18 cellular contexts compared by ENCODE assay signal in the genomic region with DNA sequence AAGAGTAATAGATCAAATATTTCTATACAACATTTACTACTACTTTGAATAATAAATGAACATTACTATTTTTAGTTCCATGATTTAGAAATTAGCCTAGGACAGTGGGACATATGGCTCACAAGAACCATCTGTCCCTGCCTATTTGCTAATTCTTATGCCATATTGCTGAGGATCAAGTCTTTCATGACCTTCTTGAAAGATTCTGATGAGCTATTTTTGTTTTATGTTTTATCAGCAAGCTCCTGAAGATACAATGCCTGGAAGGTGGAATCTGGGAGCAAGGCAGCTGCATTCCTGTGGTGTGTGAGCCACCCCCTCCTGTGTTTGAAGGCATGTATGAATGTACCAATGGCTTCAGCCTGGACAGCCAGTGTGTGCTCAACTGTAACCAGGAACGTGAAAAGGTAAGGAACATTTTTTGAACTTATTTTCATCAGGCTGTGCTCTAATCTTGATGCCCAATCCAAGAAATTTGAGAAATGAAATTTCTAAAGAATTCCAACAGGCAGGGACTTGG.
DNase-seq lines count a peak whose midpoint lies in the region; ATAC-seq and TF ChIP-seq lines count a peak whose summit lies in the region.
"Had no signal": no experiment of that assay in that cellular context is flagged by ENCODE, and none has a peak within 500 bp of the region (broad histone marks: within the 10 kb centered on the region; RNA-seq: fewer than 3 reads in every experiment).

No MANE protein-coding gene starts in this region.

- in situ Hi-C loops in G401 (cut with HindIII; ENCODE audit: low sequenced_read_pairs) = no loop called here

- H3K9me3 ChIP-seq in tibial artery = no peaks in the 10 kb centered on the region
- H3K9me3 ChIP-seq: BLaER1, heart left ventricle had no signal

- no peaks in the 10 kb centered on the region for H3K27me3 ChIP-seq in tibial artery
- H3K27me3 ChIP-seq: BLaER1, brain microvascular endothelial cell, heart left ventricle had no signal

- H3K4me3 ChIP-seq in choroid plexus epithelial cell (ENCODE audit: low read depth, low read length) (no peak overlapping the region), tibial artery (no peak overlapping the region)
- H3K4me3 ChIP-seq: BLaER1, heart left ventricle had no signal

- no peaks in the 10 kb centered on the region for H3K27me3 Mint-ChIP-seq in stimulated activated naive B cell treated with anti-CD40 and anti-IgM and Interleukin-4, amounts not matched to agents 10 μg/mL and 1 μg/mL and 100 μg/mL, for 72 hours
- H3K27me3 Mint-ChIP-seq: activated CD4-positive, alpha-beta memory T cell treated with anti-CD3 and anti-CD28 coated beads for 36 hours; activated T-cell treated with anti-CD3 and anti-CD28 coated beads, Interleukin-2, amount 50 U/mL, for 24 hours had no signal

- no peak overlapping the region for H3K27ac Mint-ChIP-seq in stimulated activated naive B cell treated with anti-CD40 and anti-IgM and Interleukin-4, amounts not matched to agents 10 μg/mL and 1 μg/mL and 100 μg/mL, for 72 hours
- H3K27ac Mint-ChIP-seq: activated CD4-positive, alpha-beta memory T cell treated with anti-CD3 and anti-CD28 coated beads for 36 hours; activated T-cell treated with anti-CD3 and anti-CD28 coated beads, Interleukin-2, amount 50 U/mL, for 24 hours; natural killer cell had no signal

- ATAC-seq in stimulated activated naive B cell treated with anti-CD40 and anti-IgM and Interleukin-4, amounts not matched to agents 10 μg/mL and 1 μg/mL and 100 μg/mL, for 72 hours (replicated peaks) = no peak
- ATAC-seq: heart left ventricle, natural killer cell had no signal

- peaks cover 0 to 2% of the 10 kb centered on the region in 2 donors for H3K9me3 Mint-ChIP-seq in stimulated activated naive B cell treated with anti-CD40 and anti-IgM and Interleukin-4, amounts not matched to agents 10 μg/mL and 1 μg/mL and 100 μg/mL, for 72 hours
- H3K9me3 Mint-ChIP-seq: activated T-cell treated with anti-CD3 and anti-CD28 coated beads, Interleukin-2, amount 50 U/mL, for 24 hours; natural killer cell had no signal

- H3K27ac ChIP-seq in tibial artery = no peak overlapping the region
- H3K27ac ChIP-seq: BLaER1, brain microvascular endothelial cell, VCaP had no signal

- DNase-seq in G401 (ENCODE audit: low spot score) (peak; percentile 75), NCI-H82 treated with DMSO at 0.1 percent for 48 hours (lab: John Stamatoyannopoulos, UW; ENCODE audit: unreplicated experiment) (peak; percentile 51), choroid plexus epithelial cell (ENCODE audit: low read depth) (peak; percentile 4), renal cortical epithelial cell (ENCODE audit: low read depth) (peak; percentile 86), tibial artery (no peak), cardiac septum (ENCODE audit: low spot score) (no peak)
- DNase-seq in stimulated activated naive B cell treated with anti-CD40 and anti-IgM and Interleukin-4, amounts not matched to agents 10 μg/mL and 1 μg/mL and 100 μg/mL, for 72 hours = no peak
- DNase-seq: activated CD4-positive, alpha-beta memory T cell treated with anti-CD3 and anti-CD28 coated beads for 36 hours; activated naive CD4-positive, alpha-beta T cell treated with anti-CD3 and anti-CD28 coated beads, Interleukin-2, amount 50 U/mL, for 16 hours; activated T-cell treated with anti-CD3 and anti-CD28 coated beads, Interleukin-2, amount 50 U/mL, for 24 hours; brain microvascular endothelial cell; heart left ventricle; mesenchymal stem cell; natural killer cell; NCI-H1436 treated with DMSO at 0.1 percent for 48 hours; NCI-H345 had no signal

- no peaks in the 10 kb centered on the region for H3K36me3 Mint-ChIP-seq in stimulated activated naive B cell treated with anti-CD40 and anti-IgM and Interleukin-4, amounts not matched to agents 10 μg/mL and 1 μg/mL and 100 μg/mL, for 72 hours
- H3K36me3 Mint-ChIP-seq: activated CD4-positive, alpha-beta memory T cell treated with anti-CD3 and anti-CD28 coated beads for 36 hours; natural killer cell had no signal

- intact Hi-C loops in tibial artery (cut with DNase I; ENCODE audit: low total_unique reads) = no loop called here
- intact Hi-C loops in cardiac septum (cut with DNase I) = no loop called here

- H3K4me1 ChIP-seq in tibial artery = no peaks in the 10 kb centered on the region
- H3K4me1 ChIP-seq: BLaER1 had no signal

- H3K36me3 ChIP-seq in tibial artery = no peaks in the 10 kb centered on the region
- H3K36me3 ChIP-seq: BLaER1, brain microvascular endothelial cell, heart left ventricle had no signal

- TF ChIP-seq CTCF in choroid plexus epithelial cell (conservative IDR thresholded peaks at IDR 0.05; ENCODE audit: low read depth, low read length) (no peak), tibial artery (IDR thresholded peaks at IDR 0.05) (no peak)

- H3K4me3 Mint-ChIP-seq in stimulated activated naive B cell treated with anti-CD40 and anti-IgM and Interleukin-4, amounts not matched to agents 10 μg/mL and 1 μg/mL and 100 μg/mL, for 72 hours = no peak overlapping the region
- H3K4me3 Mint-ChIP-seq: activated CD4-positive, alpha-beta memory T cell treated with anti-CD3 and anti-CD28 coated beads for 36 hours; activated T-cell treated with anti-CD3 and anti-CD28 coated beads, Interleukin-2, amount 50 U/mL, for 24 hours; natural killer cell had no signal

- H3K4me1 Mint-ChIP-seq in stimulated activated naive B cell treated with anti-CD40 and anti-IgM and Interleukin-4, amounts not matched to agents 10 μg/mL and 1 μg/mL and 100 μg/mL, for 72 hours = peaks cover 0 to 2% of the 10 kb centered on the region in 2 donors
- H3K4me1 Mint-ChIP-seq: natural killer cell had no signal

Comparison
In these comparisons a context has a peak if more than half of its experiments do, and no peak if none do; other contexts are left out.
1. DNase-seq: peak in G401 (single experiment), NCI-H82 treated with DMSO at 0.1 percent for 48 hours (single experiment), choroid plexus epithelial cell (single experiment) and renal cortical epithelial cell (single experiment); none in tibial artery (0 of 2), cardiac septum (single experiment) and stimulated activated naive B cell treated with anti-CD40 and anti-IgM and Interleukin-4, amounts not matched to agents 10 μg/mL and 1 μg/mL and 100 μg/mL, for 72 hours (single experiment).